29 cellular contexts compared by ENCODE assay signal in the genomic region with DNA sequence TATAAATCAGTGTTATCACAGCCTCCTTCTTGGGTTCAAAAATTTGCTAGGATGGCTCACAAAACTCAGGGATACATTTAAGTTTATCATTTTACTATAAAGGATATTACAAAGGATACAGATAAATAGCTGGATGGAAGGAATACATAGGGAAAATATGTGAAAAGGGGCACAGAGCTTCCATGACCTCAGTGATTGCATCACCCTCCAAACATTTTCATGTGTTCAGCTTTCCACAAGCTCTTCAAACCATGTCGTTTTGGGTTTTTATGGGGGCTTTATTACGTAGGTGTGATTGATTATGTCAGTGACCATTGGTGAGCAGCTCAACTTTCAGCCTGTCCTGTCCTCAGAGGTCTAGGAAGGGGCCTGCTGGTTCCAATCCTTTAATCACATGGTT.
"Had no signal": no experiment of that assay in that cellular context is flagged by ENCODE, and none has a peak within 500 bp of the region (broad histone marks: within the 10 kb centered on the region; RNA-seq: fewer than 3 reads in every experiment).

No MANE protein-coding gene starts in this region.

- FAIRE-seq: TTC549 had no signal

- H3K36me3 ChIP-seq: cardiac muscle cell had no signal

- H3K4me3 Mint-ChIP-seq: activated CD4-positive, alpha-beta T cell treated with anti-CD3 and anti-CD28 coated beads, Interleukin-2, amount 10 ng/mL, durations not matched to agents 24 days and 14 days; activated CD8-positive, alpha-beta T cell treated with anti-CD3 and anti-CD28 coated beads for 36 hours; activated naive CD8-positive, alpha-beta T cell treated with anti-CD3 and anti-CD28 coated beads for 36 hours; activated T-cell treated with anti-CD3 and anti-CD28 coated beads, Interleukin-2, amount 50 U/mL, for 72 hours; activated T-helper 17 cell treated with anti-CD3 and anti-CD28 coated beads, Interleukin-2, amount 50 U/mL, for 72 hours; central memory CD8-positive, alpha-beta T cell; T-helper 1 cell treated with Interleukin-12 subunit alpha and Interleukin-12 subunit beta and Interleukin-4 antibody, amounts not matched to agents 30 μg/mL and 1 μg/mL, for 36 hours; T-helper 2 cell treated with Interferon-gamma antibody and Interleukin-4, amounts not matched to agents 5 μg/mL and 100 μg/mL, for 36 hours had no signal

- H3K4me2 ChIP-seq: SK-N-SH had no signal

- H3K4me3 ChIP-seq: cardiac muscle cell, SJSA1 had no signal

- H3K27me3 ChIP-seq: cardiac muscle cell, SJSA1 had no signal

- H3K9me3 ChIP-seq: SJSA1, SK-N-SH had no signal

- H3K27me3 Mint-ChIP-seq: activated CD4-positive, alpha-beta T cell treated with anti-CD3 and anti-CD28 coated beads, Interleukin-2, amount 10 ng/mL, durations not matched to agents 24 days and 14 days; activated CD8-positive, alpha-beta T cell treated with anti-CD3 and anti-CD28 coated beads for 36 hours; activated naive CD8-positive, alpha-beta T cell treated with anti-CD3 and anti-CD28 coated beads for 36 hours; activated T-helper 17 cell treated with anti-CD3 and anti-CD28 coated beads, Interleukin-2, amount 50 U/mL, for 72 hours; central memory CD8-positive, alpha-beta T cell had no signal

- H3K4me1 ChIP-seq: SJSA1 had no signal

- H3K27ac Mint-ChIP-seq: activated CD4-positive, alpha-beta T cell treated with anti-CD3 and anti-CD28 coated beads, Interleukin-2, amount 10 ng/mL, durations not matched to agents 24 days and 14 days; activated CD8-positive, alpha-beta T cell treated with anti-CD3 and anti-CD28 coated beads for 36 hours; activated naive CD8-positive, alpha-beta T cell treated with anti-CD3 and anti-CD28 coated beads for 36 hours; activated T-cell treated with anti-CD3 and anti-CD28 coated beads, Interleukin-2, amount 50 U/mL, for 72 hours; activated T-helper 17 cell treated with anti-CD3 and anti-CD28 coated beads, Interleukin-2, amount 50 U/mL, for 72 hours; T-helper 1 cell treated with Interleukin-12 subunit alpha and Interleukin-12 subunit beta and Interleukin-4 antibody, amounts not matched to agents 30 μg/mL and 1 μg/mL, for 36 hours; T-helper 2 cell treated with Interferon-gamma antibody and Interleukin-4, amounts not matched to agents 5 μg/mL and 100 μg/mL, for 36 hours had no signal

- H3K9ac ChIP-seq: SK-N-SH had no signal

- ATAC-seq: activated CD8-positive, alpha-beta T cell treated with anti-CD3 and anti-CD28 coated beads for 36 hours; activated T-cell treated with anti-CD3 and anti-CD28 coated beads, Interleukin-2, amount 50 U/mL, for 72 hours; activated T-helper 17 cell treated with anti-CD3 and anti-CD28 coated beads, Interleukin-2, amount 50 U/mL, for 72 hours; Panc1 had no signal

- H3K4me1 Mint-ChIP-seq: activated CD4-positive, alpha-beta T cell treated with anti-CD3 and anti-CD28 coated beads, Interleukin-2, amount 10 ng/mL, durations not matched to agents 24 days and 14 days; activated naive CD8-positive, alpha-beta T cell treated with anti-CD3 and anti-CD28 coated beads for 36 hours; activated T-helper 17 cell treated with anti-CD3 and anti-CD28 coated beads, Interleukin-2, amount 50 U/mL, for 72 hours; central memory CD8-positive, alpha-beta T cell had no signal

- DNase-seq: activated CD4-positive, alpha-beta T cell treated with anti-CD3 and anti-CD28 coated beads, Interleukin-2, amount 10 ng/mL, durations not matched to agents 24 days and 14 days; activated CD4-positive, alpha-beta T cell treated with anti-CD3 and anti-CD28 coated beads, Interleukin-2, amount 50 U/mL, for 4 hours; activated CD8-positive, alpha-beta T cell treated with anti-CD3 and anti-CD28 coated beads for 36 hours; activated effector memory CD4-positive, alpha-beta T cell treated with anti-CD3 and anti-CD28 coated beads, Interleukin-2, amount 50 U/mL, for 16 hours; activated naive CD4-positive, alpha-beta T cell; activated naive CD4-positive, alpha-beta T cell treated with anti-CD3 and anti-CD28 coated beads, Interleukin-2, amount 50 U/mL, for 16 hours; activated naive CD8-positive, alpha-beta T cell treated with anti-CD3 and anti-CD28 coated beads for 36 hours; activated T-cell treated with anti-CD3 and anti-CD28 coated beads, Interleukin-2, amount 50 U/mL, for 1 hour; activated T-cell treated with anti-CD3 and anti-CD28 coated beads, Interleukin-2, amount 50 U/mL, for 72 hours; amniotic stem cell; aorta; MM.1S; NCI-H1092 treated with DMSO at 0.1 percent for 48 hours; NCI-H1417; NCI-H146; NCI-H1930; NCI-H2081 treated with DMSO at 0.1 percent for 48 hours; NCI-H345; NCI-H524 treated with DMSO at 0.1 percent for 48 hours; SHP77 treated with DMSO at 0.1 percent for 48 hours; SK-N-SH had no signal

- H3K27ac ChIP-seq: cardiac muscle cell, SJSA1 had no signal

- H3K9me3 Mint-ChIP-seq: activated CD4-positive, alpha-beta T cell treated with anti-CD3 and anti-CD28 coated beads, Interleukin-2, amount 10 ng/mL, durations not matched to agents 24 days and 14 days; activated CD8-positive, alpha-beta T cell treated with anti-CD3 and anti-CD28 coated beads for 36 hours; activated naive CD8-positive, alpha-beta T cell treated with anti-CD3 and anti-CD28 coated beads for 36 hours; activated T-cell treated with anti-CD3 and anti-CD28 coated beads, Interleukin-2, amount 50 U/mL, for 72 hours; activated T-helper 17 cell treated with anti-CD3 and anti-CD28 coated beads, Interleukin-2, amount 50 U/mL, for 72 hours; central memory CD8-positive, alpha-beta T cell; T-helper 1 cell treated with Interleukin-12 subunit alpha and Interleukin-12 subunit beta and Interleukin-4 antibody, amounts not matched to agents 30 μg/mL and 1 μg/mL, for 36 hours; T-helper 2 cell treated with Interferon-gamma antibody and Interleukin-4, amounts not matched to agents 5 μg/mL and 100 μg/mL, for 36 hours had no signal
